In genomic region chr11:108435066-108435465, GRCh38 we compare ENCODE assay signal across 9 cellular contexts. TPM values are rescaled to one million over a fixed set of nuclear protein-coding genes. Genes with fewer than 3 reads are reported as not detected.
"Had no signal": no experiment of that assay in that cellular context is flagged by ENCODE, and none has a peak within 500 bp of the region (broad histone marks: within the 10 kb centered on the region; RNA-seq: fewer than 3 reads in every experiment).

No MANE protein-coding gene starts in this region.

- H3K9me3 ChIP-seq: HAP-1 had no signal

- ATAC-seq: GM23338, HCT116 had no signal

- H3K4me1 ChIP-seq: HAP-1 had no signal

- H2AFZ ChIP-seq: GM23248, GM23338 had no signal

- H3K4me3 ChIP-seq: GM23248, GM23338, HAP-1 had no signal

- H3K4me2 ChIP-seq: GM23338 had no signal

- H3K9ac ChIP-seq: GM23248 had no signal

- H3K27ac ChIP-seq: GM23248 had no signal

- DNase-seq: GM23248, GOT3, H7, H9, HCEC 1CT, HFFc6 had no signal

- H3K36me3 ChIP-seq: HAP-1 had no signal

RNA-seq across cellular contexts. Expression of gene C11orf65, which starts 32.3 kb away (rescaled TPM):
- total RNA-seq: GM23248 had no signal
